In genomic region chr16:87495578-87495977, GRCh38 we compare ENCODE assay signal across 21 cellular contexts. TPM values are rescaled to one million over a fixed set of nuclear protein-coding genes. Genes with fewer than 3 reads are reported as not detected.
DNase-seq lines count a peak whose midpoint lies in the region; ATAC-seq and TF ChIP-seq lines count a peak whose summit lies in the region.
"Had no signal": no experiment of that assay in that cellular context is flagged by ENCODE, and none has a peak within 500 bp of the region (broad histone marks: within the 10 kb centered on the region; RNA-seq: fewer than 3 reads in every experiment).

No MANE protein-coding gene starts in this region.

- H3K4me3 ChIP-seq in BLaER1 (no peak overlapping the region), OCI-LY3 (ENCODE audit: low read length) (peak overlapping the region; percentile 66)
- H3K4me3 ChIP-seq: GM23338 had no signal

- peaks cover 32 to 36% of the 10 kb centered on the region in 2 donors for H3K4me1 Mint-ChIP-seq in effector memory CD8-positive, alpha-beta T cell (ENCODE audit: low read depth in 2 of 2)
- peaks cover 29 to 58% of the 10 kb centered on the region in 2 donors for H3K4me1 Mint-ChIP-seq in natural killer cell
- H3K4me1 Mint-ChIP-seq in naive thymus-derived CD8-positive, alpha-beta T cell: peaks cover 20 to 43% (median 38%) of the 10 kb centered on the region in 4 donors

- H3K4me2 ChIP-seq in BLaER1: peak overlapping the region; percentile 91
- peak overlapping the region; percentile 92 for H3K4me2 ChIP-seq in OCI-LY3 (ENCODE audit: low read length)
- H3K4me2 ChIP-seq: GM23338 had no signal

- H3K9ac ChIP-seq in BLaER1: no peak overlapping the region
- H3K9ac ChIP-seq in OCI-LY3 (ENCODE audit: low read length): peak overlapping the region; percentile 39; the same call in 1 of the 2 replicates

- peak overlapping the region; percentile 77 to 91 for H3K27ac Mint-ChIP-seq in effector memory CD8-positive, alpha-beta T cell
- peak overlapping the region; percentile 71 to 83 for H3K27ac Mint-ChIP-seq in natural killer cell
- no peak overlapping the region for H3K27ac Mint-ChIP-seq in naive thymus-derived CD8-positive, alpha-beta T cell
- H3K27ac Mint-ChIP-seq: GM23338 had no signal

- in situ Hi-C loops in ACHN (cut with HindIII; ENCODE audit: low pct_ligation_motif_present, low pct_unique_long_range_greater_than_20kb, low sequenced_read_pairs): no loop called here

- no peaks in the 10 kb centered on the region for H3K9me3 Mint-ChIP-seq in effector memory CD8-positive, alpha-beta T cell
- no peaks in the 10 kb centered on the region for H3K9me3 Mint-ChIP-seq in natural killer cell
- no peaks in the 10 kb centered on the region for H3K9me3 Mint-ChIP-seq in naive thymus-derived CD8-positive, alpha-beta T cell
- H3K9me3 Mint-ChIP-seq: GM23338 had no signal

- H3K27me3 ChIP-seq in BLaER1 (no peaks in the 10 kb centered on the region), OCI-LY3 (ENCODE audit: low read depth, low read length) (peaks cover 41% of the 10 kb centered on the region)

- TF ChIP-seq CTCF in OCI-LY3 (IDR thresholded peaks at IDR 0.05; ENCODE audit: low read depth, low read length): no peak
- no peak for TF ChIP-seq CTCF in natural killer cell (IDR thresholded peaks at IDR 0.05)
- no peak for TF ChIP-seq CTCF in GM10266 (IDR thresholded peaks at IDR 0.05; ENCODE audit: control insufficient read depth, insufficient read depth, low read depth, missing control alignments)

- ATAC-seq in effector memory CD8-positive, alpha-beta T cell (replicated peaks): no peak
- ATAC-seq in natural killer cell: no peak
- no peak for ATAC-seq in naive thymus-derived CD8-positive, alpha-beta T cell
- ATAC-seq: GM23338, HCT116, SK-N-SH treated with all-trans-retinoic acid at 6 μM for 48 hours had no signal

- no peaks in the 10 kb centered on the region for H3K79me2 ChIP-seq in OCI-LY3 (ENCODE audit: low read length)

- H2AFZ ChIP-seq in OCI-LY3 (ENCODE audit: low read depth, low read length): no peak overlapping the region
- H2AFZ ChIP-seq: GM23338 had no signal

- H3K27me3 Mint-ChIP-seq in effector memory CD8-positive, alpha-beta T cell: no peaks in the 10 kb centered on the region
- no peaks in the 10 kb centered on the region for H3K27me3 Mint-ChIP-seq in natural killer cell (ENCODE audit: low read depth in 2 of 2)
- peaks cover 0 to 2% (median 0%) of the 10 kb centered on the region in 5 donors for H3K27me3 Mint-ChIP-seq in naive thymus-derived CD8-positive, alpha-beta T cell

- peaks cover 27% of the 10 kb centered on the region for H3K36me3 Mint-ChIP-seq in effector memory CD8-positive, alpha-beta T cell (ENCODE audit: insufficient read depth)
- H3K36me3 Mint-ChIP-seq in natural killer cell: no peaks in the 10 kb centered on the region
- H3K36me3 Mint-ChIP-seq in naive thymus-derived CD8-positive, alpha-beta T cell: no peaks in the 10 kb centered on the region

- intact Hi-C loops in natural killer cell (cut with micrococcal nuclease): loop anchor here (5.0 to 10.0 kb wide), 4 partner anchors 101 to 487 kb away; partner anchors contain the start of genes KLHDC4 and MAP1LC3B

- no peak for DNase-seq in effector memory CD8-positive, alpha-beta T cell
- DNase-seq in natural killer cell: no peak
- DNase-seq in D341Med (ENCODE audit: low spot score): no peak
- DNase-seq in naive thymus-derived CD8-positive, alpha-beta T cell: no peak
- DNase-seq in GM10266 (ENCODE audit: extremely low spot score): no peak
- no peak for DNase-seq in ACHN
- DNase-seq: Caco-2, GF-D8, NCI-H1092 treated with DMSO at 0.1 percent for 48 hours, NCI-H146, NCI-H2029 treated with DMSO at 0.1 percent for 48 hours, NCI-H2171, NCI-H446, NCI-H748 treated with DMSO at 0.1 percent for 48 hours, OCI-M1, SHP77 had no signal

- peak overlapping the region; percentile 73 to 78 for H3K4me3 Mint-ChIP-seq in effector memory CD8-positive, alpha-beta T cell
- H3K4me3 Mint-ChIP-seq in natural killer cell: peak overlapping the region; percentile 85
- peak overlapping the region in 4 of 10 donors; percentile 16 to 63 (median 25) for H3K4me3 Mint-ChIP-seq in naive thymus-derived CD8-positive, alpha-beta T cell
- H3K4me3 Mint-ChIP-seq: GM23338 had no signal

- H3K36me3 ChIP-seq in BLaER1: no peaks in the 10 kb centered on the region
- H3K36me3 ChIP-seq in OCI-LY3 (replicated peaks; ENCODE audit: low read depth, low read length): no peaks in the 10 kb centered on the region

- peaks cover 55% of the 10 kb centered on the region for H3K4me1 ChIP-seq in BLaER1
- H3K4me1 ChIP-seq in OCI-LY3 (ENCODE audit: low read length): peaks cover 51% of the 10 kb centered on the region

- H4K20me1 ChIP-seq in BLaER1 (peaks cover 29% of the 10 kb centered on the region), OCI-LY3 (ENCODE audit: insufficient read depth, low read length) (no peaks in the 10 kb centered on the region)

- POLR2A ChIA-PET in naive thymus-derived CD8-positive, alpha-beta T cell (lab: Charles Lee): no interaction called here

- H3K9me3 ChIP-seq in BLaER1 (no peaks in the 10 kb centered on the region), OCI-LY3 (ENCODE audit: insufficient read depth, low read length) (no peaks in the 10 kb centered on the region)
- H3K9me3 ChIP-seq: Caco-2 had no signal

- H3K27ac ChIP-seq in BLaER1 (no peak overlapping the region), OCI-LY3 (ENCODE audit: low read length) (no peak overlapping the region; the same call in 1 of the 2 replicates)

RNA-seq across cellular contexts. Expression of gene ZCCHC14, which starts 2.8 kb away (rescaled TPM):
- 10 to 100 TPM; 12.2 to 20.9 (median 19.2) TPM for total RNA-seq in natural killer cell
- 10 to 100 TPM; 29.5 to 33.8 TPM for total RNA-seq in naive thymus-derived CD8-positive, alpha-beta T cell
- polyA plus RNA-seq in naive thymus-derived CD8-positive, alpha-beta T cell: under 1 TPM; 0.37 to 0.85 (median 0.43) TPM

Comparison
In these comparisons a context has a peak if more than half of its experiments do, and no peak if none do; other contexts are left out.
1. H3K27ac Mint-ChIP-seq: peak in effector memory CD8-positive, alpha-beta T cell (2 of 2) and natural killer cell (2 of 2); none in naive thymus-derived CD8-positive, alpha-beta T cell (0 of 10).